Comparison of ENCODE assay signal across 9 cellular contexts in the genomic region with DNA sequence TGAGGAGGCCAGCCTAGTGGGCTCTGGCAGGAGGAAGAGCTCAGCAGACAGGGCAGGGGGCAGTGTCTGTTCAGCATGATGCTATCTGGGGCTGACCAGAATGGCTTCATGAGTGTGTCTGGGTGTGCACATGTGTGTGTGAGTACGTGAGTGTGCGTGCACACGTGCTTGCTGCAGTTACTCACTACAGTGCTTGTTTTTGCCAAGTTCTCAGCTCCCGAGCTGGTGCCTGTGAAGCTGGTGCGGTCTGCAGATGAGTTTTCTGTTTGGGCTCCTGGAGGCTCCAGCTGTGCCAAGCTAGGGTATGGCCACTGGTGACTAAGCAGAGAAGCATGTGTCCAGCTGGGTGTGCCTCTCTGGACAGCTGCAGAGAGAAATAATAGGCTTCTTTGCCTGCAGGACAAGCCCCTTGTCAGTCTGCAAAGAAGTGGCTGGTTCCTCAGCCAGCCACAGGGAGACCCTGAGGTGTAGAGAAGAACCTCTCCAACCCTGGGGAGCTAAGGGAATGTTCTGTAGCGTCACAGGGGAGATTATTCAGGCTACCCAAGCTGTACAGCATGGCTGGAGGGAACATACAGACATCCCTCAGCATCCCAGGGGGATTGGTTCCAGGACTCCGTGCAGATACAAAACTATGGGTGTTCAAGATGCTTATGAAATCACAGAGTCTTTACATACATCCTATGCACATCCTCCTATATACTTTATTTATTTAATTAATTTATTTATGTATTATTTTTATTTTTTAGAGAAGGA. TPM values are rescaled to one million over a fixed set of nuclear protein-coding genes. Genes with fewer than 3 reads are reported as not detected.
A peak's percentile ranks its signal among the peaks of the same experiment; 100 is the strongest.
DNase-seq lines count a peak whose midpoint lies in the region; ATAC-seq, FAIRE-seq and TF ChIP-seq lines count a peak whose summit lies in the region.
"Had no signal": no experiment of that assay in that cellular context is flagged by ENCODE, and none has a peak within 500 bp of the region (broad histone marks: within the 10 kb centered on the region; RNA-seq: fewer than 3 reads in every experiment).

No MANE protein-coding gene starts in this region.

- no peaks in the 10 kb centered on the region for H3K36me3 Mint-ChIP-seq in astrocyte (ENCODE audit: low read depth, unreplicated experiment)

- H3K27me3 ChIP-seq in HCT116 (ENCODE audit: insufficient read depth, low read length) (no peaks in the 10 kb centered on the region), astrocyte (ENCODE audit: insufficient read depth, low read length) (no peaks in the 10 kb centered on the region), right cardiac atrium (ENCODE audit: control insufficient read depth, insufficient read depth) (no peaks in the 10 kb centered on the region)

- RAD21 ChIA-PET in HCT116 (lab: Charles Lee; ENCODE audit: low non-redundant PET in 1 of 2, low total read pairs in 2 of 2, uncharacterized antibody in 2 of 2, unreplicated experiment in 2 of 2), result no interaction called here

- peak in 1 of 3 experiments; percentile 23; a peak in 1 of 6 replicates for TF ChIP-seq CTCF in HCT116 (IDR thresholded peaks at IDR 0.05 in 2 of 3, conservative IDR thresholded peaks at IDR 0.05 in 1 of 3; ENCODE audit: borderline replicate concordance in 1 of 3, insufficient read depth in 1 of 3, low read depth in 2 of 3, low read length in 2 of 3)
- no peak for TF ChIP-seq CTCF in astrocyte (IDR thresholded peaks at IDR 0.05; ENCODE audit: insufficient read depth, low read depth, low read length)

- no peaks in the 10 kb centered on the region for H3K9me3 Mint-ChIP-seq in astrocyte (ENCODE audit: unreplicated experiment)

- DNase-seq in HCT116 (ENCODE audit: low read depth, low spot score) (peak; percentile 66), astrocyte (ENCODE audit: low read depth) (peak; percentile 88), right cardiac atrium (peak; percentile 71 to 83 (median 72)), smooth muscle cell of the brain vasculature (ENCODE audit: low read depth, low spot score) (peak; percentile 85), occipital lobe (lab: John Stamatoyannopoulos, UW) (no peak), left colon (no peak), NCI-H1694 (lab: John Stamatoyannopoulos, UW) (no peak)
- DNase-seq: stimulated activated naive CD4-positive, alpha-beta T cell had no signal

- 49% methylated on average over 7 of the region's 7 CpGs for WGBS in right cardiac atrium

- no peaks in the 10 kb centered on the region for H3K9me2 ChIP-seq in HCT116 (ENCODE audit: insufficient read depth)

- H2AFZ ChIP-seq in HCT116 (ENCODE audit: low read depth, low read length, poor library complexity, severe bottlenecking) (peak overlapping the region; percentile 41), astrocyte (ENCODE audit: low read depth, low read length) (no peak overlapping the region)

- CTCF ChIA-PET in HCT116 (lab: Charles Lee), result interaction anchor here (0.8 to 1.1 kb wide), 3 partner anchors 124 to 170 kb away, joined by 3 to 4 read pairs (median 3); no protein-coding TSS in a partner anchor

- intact Hi-C loops in HCT116 (cut with micrococcal nuclease) (no loop called here), right cardiac atrium (cut with DNase I) (loop anchor here in 1 of 4 donors (10.0 kb wide), 1 partner anchor 54 kb away; a partner anchor contains a TSS), left colon (cut with DNase I, micrococcal nuclease) (no loop called here)

- FAIRE-seq in astrocyte (lab: Jason Lieb, UNC), result peak; percentile 86

- no TSS peak for BruUV-seq in HCT116 (replicated peaks; lab: Mats Ljungman, UMichigan)

- peak overlapping the region; percentile 27 for H3K4me3 Mint-ChIP-seq in astrocyte (ENCODE audit: unreplicated experiment)

- peak overlapping the region; percentile 85 for H3K4me2 ChIP-seq in HCT116 (ENCODE audit: low read length)
- H3K4me2 ChIP-seq in astrocyte (ENCODE audit: low read length), result peak overlapping the region; percentile 66

- peak overlapping the region in 1 of 2 experiments; percentile 49; a peak in 2 of 4 replicates for H3K4me3 ChIP-seq in HCT116 (replicated peaks in 1 of 2; ENCODE audit: low read depth in 1 of 2, low read length in 2 of 2)
- H3K4me3 ChIP-seq in astrocyte (ENCODE audit: insufficient read depth, low read depth, low read length), result no peak overlapping the region
- no peak overlapping the region for H3K4me3 ChIP-seq in right cardiac atrium (ENCODE audit: low read length)

- no peak for TF ChIP-seq POLR2A in HCT116 (IDR thresholded peaks at IDR 0.05; ENCODE audit: borderline replicate concordance, extremely low read depth, insufficient read depth, insufficient read length)

- ATAC-seq in HCT116 (peak; percentile 83), right cardiac atrium (peak; percentile 76 to 83), left colon (no peak), GM18517 (IDR thresholded peaks at IDR 0.05; ENCODE audit: unreplicated experiment) (no peak)

- no peaks in the 10 kb centered on the region for H3K9me3 ChIP-seq in HCT116 (ENCODE audit: control insufficient read depth in 1 of 2, insufficient read depth in 1 of 2, low read depth in 1 of 2, low read length in 2 of 2)
- H3K9me3 ChIP-seq in astrocyte (ENCODE audit: insufficient read depth, low read depth, low read length), result no peaks in the 10 kb centered on the region
- no peaks in the 10 kb centered on the region for H3K9me3 ChIP-seq in right cardiac atrium (ENCODE audit: control insufficient read depth, low read length)

- H3K36me3 ChIP-seq in HCT116 (ENCODE audit: control insufficient read depth in 1 of 2, insufficient read depth in 2 of 2, low read length in 2 of 2) (no peaks in the 10 kb centered on the region), astrocyte (ENCODE audit: insufficient read depth, low read length) (no peaks in the 10 kb centered on the region)

- H4K20me1 ChIP-seq in HCT116 (ENCODE audit: insufficient read depth) (no peaks in the 10 kb centered on the region), astrocyte (ENCODE audit: insufficient read depth, low read length) (no peaks in the 10 kb centered on the region)

- H3K27ac ChIP-seq in HCT116 (ENCODE audit: low read depth, low read length) (no peak overlapping the region), astrocyte (ENCODE audit: low read depth, low read length) (peak overlapping the region; percentile 83), right cardiac atrium (ENCODE audit: low read length) (peak overlapping the region; percentile 56)

- H3K27me3 Mint-ChIP-seq in astrocyte (ENCODE audit: low read depth, unreplicated experiment), result no peaks in the 10 kb centered on the region

- no peaks in the 10 kb centered on the region for H3K79me2 ChIP-seq in HCT116 (ENCODE audit: insufficient read depth, low read length)
- no peaks in the 10 kb centered on the region for H3K79me2 ChIP-seq in astrocyte (ENCODE audit: insufficient read depth, low read length)

- peak overlapping the region; percentile 77 for H3K27ac Mint-ChIP-seq in astrocyte (ENCODE audit: unreplicated experiment)

- H3K4me1 ChIP-seq in HCT116 (ENCODE audit: control insufficient read depth in 1 of 2, insufficient read depth in 2 of 2, low read length in 2 of 2) (peaks cover 22 to 41% of the 10 kb centered on the region in 2 experiments), astrocyte (ENCODE audit: insufficient read depth, low read length) (peaks cover 37% of the 10 kb centered on the region), right cardiac atrium (ENCODE audit: control insufficient read depth, insufficient read depth, low read length) (peaks cover 16% of the 10 kb centered on the region)

- H3K9ac ChIP-seq in HCT116 (ENCODE audit: low read length) (peak overlapping the region; percentile 39), astrocyte (ENCODE audit: low read length) (peak overlapping the region; percentile 29)

- H3K4me1 Mint-ChIP-seq in astrocyte (ENCODE audit: low read depth, unreplicated experiment), result peaks cover 45% of the 10 kb centered on the region

- TF ChIP-seq RAD21 in HCT116 (IDR thresholded peaks at IDR 0.05; ENCODE audit: low read depth), result 0 out of 2 replicates have a peak, but pooled peaks have one; percentile 16

- POLR2A ChIA-PET in HCT116 (lab: Charles Lee), result interaction anchor here (1.2 kb wide), 1 partner anchor 17 kb away, joined by 3 read pairs; no protein-coding TSS in a partner anchor

TF ChIP-seq in HCT116, 20 proteins besides CTCF, POLR2A, EP300 and RAD21 (continues in another document):
- peak; percentile 51 for TF ChIP-seq YY1 (IDR thresholded peaks at IDR 0.05; ENCODE audit: extremely low read depth, insufficient replicate concordance, low read depth, low read length)
- TF ChIP-seq, protein P1, sequence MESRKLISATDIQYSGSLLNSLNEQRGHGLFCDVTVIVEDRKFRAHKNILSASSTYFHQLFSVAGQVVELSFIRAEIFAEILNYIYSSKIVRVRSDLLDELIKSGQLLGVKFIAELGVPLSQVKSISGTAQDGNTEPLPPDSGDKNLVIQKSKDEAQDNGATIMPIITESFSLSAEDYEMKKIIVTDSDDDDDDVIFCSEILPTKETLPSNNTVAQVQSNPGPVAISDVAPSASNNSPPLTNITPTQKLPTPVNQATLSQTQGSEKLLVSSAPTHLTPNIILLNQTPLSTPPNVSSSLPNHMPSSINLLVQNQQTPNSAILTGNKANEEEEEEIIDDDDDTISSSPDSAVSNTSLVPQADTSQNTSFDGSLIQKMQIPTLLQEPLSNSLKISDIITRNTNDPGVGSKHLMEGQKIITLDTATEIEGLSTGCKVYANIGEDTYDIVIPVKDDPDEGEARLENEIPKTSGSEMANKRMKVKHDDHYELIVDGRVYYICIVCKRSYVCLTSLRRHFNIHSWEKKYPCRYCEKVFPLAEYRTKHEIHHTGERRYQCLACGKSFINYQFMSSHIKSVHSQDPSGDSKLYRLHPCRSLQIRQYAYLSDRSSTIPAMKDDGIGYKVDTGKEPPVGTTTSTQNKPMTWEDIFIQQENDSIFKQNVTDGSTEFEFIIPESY (IDR thresholded peaks at IDR 0.05; ENCODE audit: extremely low read depth, insufficient replicate concordance, low read length), result no peak
- no peak for TF ChIP-seq CEBPB (IDR thresholded peaks at IDR 0.05; ENCODE audit: low read depth)
- TF ChIP-seq SIN3A (IDR thresholded peaks at IDR 0.05; ENCODE audit: low read depth), result 0 out of 2 replicates have a peak, but pooled peaks have one; percentile 68
- TF ChIP-seq POLR2AphosphoS5 (IDR thresholded peaks at IDR 0.05; ENCODE audit: low read depth, low read length), result peak; percentile 40; the same call in 1 of the 2 replicates
- no peak for TF ChIP-seq EZH2phosphoT487 (IDR thresholded peaks at IDR 0.05; ENCODE audit: borderline replicate concordance)
- TF ChIP-seq SRF (IDR thresholded peaks at IDR 0.05; ENCODE audit: low read depth), result no peak

RNA-seq across cellular contexts. Expression of a gene that starts 40.2 kb away (rescaled TPM):
- total RNA-seq in HCT116 (2021; ENCODE audit: unreplicated experiment) (0.86 TPM), astrocyte (4.6 and 5.0 TPM in 2 replicates), right cardiac atrium (10 to 100 TPM; 14.0 to 25.3 (median 23.9) TPM), occipital lobe (20.6 TPM), left colon (1 to 10 TPM; 2.7 to 5.1 TPM)
- polyA plus RNA-seq in HCT116 (2012), result 0.21 and 0.34 TPM in 2 replicates
- polyA plus RNA-seq in right cardiac atrium, result 18.4 TPM

RNA-seq across cellular contexts. Expression of a gene that starts 57.4 kb away (rescaled TPM):
- total RNA-seq in HCT116 (2021; ENCODE audit: unreplicated experiment) (6.3 TPM), astrocyte (58.2 and 64.4 TPM in 2 replicates), right cardiac atrium (10 to 100 TPM; 18.9 to 43.9 (median 24.1) TPM), occipital lobe (11.1 TPM), left colon (1 to 10 TPM; 4.3 to 9.6 TPM)
- 7.5 and 8.1 TPM in 2 replicates for polyA plus RNA-seq in HCT116 (2012)
- polyA plus RNA-seq in right cardiac atrium, result 23.7 TPM

Comparison
In these comparisons a context has a peak if more than half of its experiments do, and no peak if none do; other contexts are left out.
1. ATAC-seq: peak in HCT116 (single experiment) and right cardiac atrium (2 of 2); none in left colon (single experiment) and GM18517 (single experiment).
2. DNase-seq: peak in HCT116 (single experiment), astrocyte (single experiment), right cardiac atrium (3 of 3) and smooth muscle cell of the brain vasculature (single experiment); none in occipital lobe (single experiment), left colon (0 of 2) and NCI-H1694 (single experiment).